22 cellular contexts compared by ENCODE assay signal in genomic region chr7:50856821-50857220, GRCh38.
DNase-seq lines count a peak whose midpoint lies in the region; TF ChIP-seq lines count a peak whose summit lies in the region.
"Had no signal": no experiment of that assay in that cellular context is flagged by ENCODE, and none has a peak within 500 bp of the region (broad histone marks: within the 10 kb centered on the region; RNA-seq: fewer than 3 reads in every experiment).

No MANE protein-coding gene starts in this region.

- H3K4ac ChIP-seq in neuronal stem cell (ENCODE audit: low read length): no peak overlapping the region

- peak overlapping the region; percentile 48; the same call in 1 of the 2 replicates for H3K27ac ChIP-seq in C4-2B
- H3K27ac ChIP-seq in neuronal stem cell (replicated peaks; ENCODE audit: low read length): no peak overlapping the region
- H3K27ac ChIP-seq in dorsolateral prefrontal cortex: no peak overlapping the region
- H3K27ac ChIP-seq: A549 had no signal

- DNase-seq in AG10803 (ENCODE audit: low read depth) (peak; percentile 31), astrocyte of the hippocampus (ENCODE audit: low read depth, low spot score) (peak; percentile 37), neuronal stem cell (ENCODE audit: low spot score) (no peak), DMS53 (lab: John Stamatoyannopoulos, UW) (no peak), HT-29 (ENCODE audit: low spot score) (no peak), cerebellar cortex (ENCODE audit: low spot score) (no peak), dorsolateral prefrontal cortex (no peak)
- DNase-seq: Calu3, DND-41, H7, Karpas-422, MV-4-11, NCI-H1105 treated with DMSO at 0.1 percent for 48 hours, NCI-H146, NCI-H1930, NCI-H2107, NCI-H524 treated with DMSO at 0.1 percent for 48 hours, NCI-H82, RPMI8226, SHP77 treated with DMSO at 0.1 percent for 48 hours had no signal

- H3K79me1 ChIP-seq in neuronal stem cell (ENCODE audit: low read depth, low read length): no peaks in the 10 kb centered on the region

- H3K18ac ChIP-seq in neuronal stem cell (ENCODE audit: low read length): peak overlapping the region; percentile 29

- no peak overlapping the region for H3K4me3 ChIP-seq in AG10803 (ENCODE audit: low read length)
- no peak overlapping the region for H3K4me3 ChIP-seq in neuronal stem cell (ENCODE audit: low read length in 2 of 2)
- H3K4me3 ChIP-seq in dorsolateral prefrontal cortex: no peak overlapping the region
- H3K4me3 ChIP-seq: A549 had no signal

- no peaks in the 10 kb centered on the region for H3K4me1 ChIP-seq in neuronal stem cell (ENCODE audit: control insufficient read depth in 2 of 2, insufficient read depth in 1 of 2, low read depth in 1 of 2, low read length in 2 of 2)

- H2BK5ac ChIP-seq in neuronal stem cell (ENCODE audit: low read length): no peak overlapping the region

- H4K91ac ChIP-seq in neuronal stem cell (ENCODE audit: low read depth, low read length, poor library complexity): no peak overlapping the region

- no peak overlapping the region for H3K9ac ChIP-seq in neuronal stem cell (ENCODE audit: low read depth, low read length, poor library complexity)

- no CpG with 5 or more reads among the region's 6 CpGs for WGBS in neuronal stem cell (ENCODE audit: extremely low coverage in 2 of 2, insufficient read length in 2 of 2, insufficient replicate concordance in 1 of 2), 2 donors

- no peak overlapping the region for H4K8ac ChIP-seq in neuronal stem cell (ENCODE audit: low read depth, low read length)

- H3K27me3 ChIP-seq in neuronal stem cell (ENCODE audit: control insufficient read depth in 3 of 3, insufficient read depth in 3 of 3, low read depth in 1 of 3, low read length in 3 of 3) (peaks cover 0 to 3% (median 0%) of the 10 kb centered on the region in 3 experiments), dorsolateral prefrontal cortex (peaks cover 0 to 5% (median 0%) of the 10 kb centered on the region in 45 donors)

- H2AK5ac ChIP-seq in neuronal stem cell (ENCODE audit: low read depth, low read length): no peak overlapping the region

- no peak overlapping the region for H2AFZ ChIP-seq in neuronal stem cell (ENCODE audit: low read length)

- no peaks in the 10 kb centered on the region for H3K36me3 ChIP-seq in neuronal stem cell (replicated peaks in 1 of 2; ENCODE audit: control insufficient read depth in 2 of 2, insufficient read depth in 2 of 2, low read length in 2 of 2)

- H3K14ac ChIP-seq in neuronal stem cell (ENCODE audit: low read length): no peak overlapping the region

- no peak overlapping the region for H2BK15ac ChIP-seq in neuronal stem cell (ENCODE audit: low read length)

- no peak for TF ChIP-seq CTCF in AG10803 (conservative IDR thresholded peaks at IDR 0.05; ENCODE audit: low read length)
- no peak for TF ChIP-seq CTCF in C4-2B (conservative IDR thresholded peaks at IDR 0.05)
- TF ChIP-seq CTCF in dorsolateral prefrontal cortex (IDR thresholded peaks at IDR 0.05 in 54 of 56, conservative IDR thresholded peaks at IDR 0.05 in 2 of 56; ENCODE audit: low read depth in 1 of 56, partially characterized antibody in 56 of 56): no peak

- no peak overlapping the region for H3K23ac ChIP-seq in neuronal stem cell (ENCODE audit: low read depth, low read length, poor library complexity)

- intact Hi-C loops in dorsolateral prefrontal cortex (cut with DNase I): no loop called here

- no peaks in the 10 kb centered on the region for H3K9me3 ChIP-seq in neuronal stem cell (replicated peaks in 1 of 2; ENCODE audit: control insufficient read depth in 2 of 2, insufficient read depth in 1 of 2, low read depth in 1 of 2, low read length in 2 of 2)
- H3K9me3 ChIP-seq: A549 had no signal

- no peak overlapping the region for H2BK12ac ChIP-seq in neuronal stem cell (ENCODE audit: low read length)

- no peak overlapping the region for H3K4me2 ChIP-seq in neuronal stem cell (ENCODE audit: insufficient read depth, low read length, poor library complexity, severe bottlenecking)
- H3K4me2 ChIP-seq: A549 had no signal

- H2BK120ac ChIP-seq in neuronal stem cell (ENCODE audit: low read depth, low read length): no peak overlapping the region

Comparison
In these comparisons a context has a peak if more than half of its experiments do, and no peak if none do; other contexts are left out.
1. DNase-seq: peak in AG10803 (single experiment) and astrocyte of the hippocampus (single experiment); none in neuronal stem cell (single experiment), DMS53 (single experiment), HT-29 (single experiment), cerebellar cortex (single experiment) and dorsolateral prefrontal cortex (0 of 10).